In the genomic region with DNA sequence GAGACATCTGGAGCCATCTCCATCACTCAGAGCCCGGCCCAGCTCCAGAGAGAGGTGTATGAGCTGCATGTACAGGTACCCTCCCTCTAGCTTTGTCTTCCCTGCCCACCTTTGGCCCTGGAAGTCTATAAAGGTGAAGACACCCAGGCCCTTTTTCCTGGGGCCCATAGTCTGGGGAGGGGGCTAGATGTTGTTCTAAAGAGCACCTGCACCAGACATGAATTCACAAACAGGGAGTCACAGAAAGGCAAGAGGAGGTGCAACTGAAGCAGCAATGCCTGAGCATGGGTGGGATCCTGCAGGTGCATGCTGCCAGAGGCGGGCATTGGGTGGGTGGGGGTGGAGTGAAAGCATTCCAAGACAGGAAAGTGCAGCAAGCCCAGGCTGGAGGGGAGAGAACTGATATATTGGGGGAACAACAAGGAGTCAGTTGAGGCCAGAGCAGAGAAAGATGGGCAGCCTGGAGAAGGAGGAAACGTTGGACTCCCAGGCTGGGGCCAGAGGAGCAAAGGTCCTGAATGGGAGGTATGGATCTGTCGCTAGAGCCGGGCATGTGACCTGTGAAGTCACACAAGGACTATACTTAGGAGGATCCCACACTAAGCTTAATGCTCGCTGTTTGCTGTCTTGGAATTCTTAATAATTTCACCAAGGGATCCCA, we compare ENCODE assay signal across 1 cellular context.
TF ChIP-seq lines count a peak whose summit lies in the region.

No MANE protein-coding gene starts in this region.

TF ChIP-seq in WTC11, 78 proteins besides CTCF, POLR2A, EP300 and RAD21 (continued from another document):
- TF ChIP-seq, protein P1, sequence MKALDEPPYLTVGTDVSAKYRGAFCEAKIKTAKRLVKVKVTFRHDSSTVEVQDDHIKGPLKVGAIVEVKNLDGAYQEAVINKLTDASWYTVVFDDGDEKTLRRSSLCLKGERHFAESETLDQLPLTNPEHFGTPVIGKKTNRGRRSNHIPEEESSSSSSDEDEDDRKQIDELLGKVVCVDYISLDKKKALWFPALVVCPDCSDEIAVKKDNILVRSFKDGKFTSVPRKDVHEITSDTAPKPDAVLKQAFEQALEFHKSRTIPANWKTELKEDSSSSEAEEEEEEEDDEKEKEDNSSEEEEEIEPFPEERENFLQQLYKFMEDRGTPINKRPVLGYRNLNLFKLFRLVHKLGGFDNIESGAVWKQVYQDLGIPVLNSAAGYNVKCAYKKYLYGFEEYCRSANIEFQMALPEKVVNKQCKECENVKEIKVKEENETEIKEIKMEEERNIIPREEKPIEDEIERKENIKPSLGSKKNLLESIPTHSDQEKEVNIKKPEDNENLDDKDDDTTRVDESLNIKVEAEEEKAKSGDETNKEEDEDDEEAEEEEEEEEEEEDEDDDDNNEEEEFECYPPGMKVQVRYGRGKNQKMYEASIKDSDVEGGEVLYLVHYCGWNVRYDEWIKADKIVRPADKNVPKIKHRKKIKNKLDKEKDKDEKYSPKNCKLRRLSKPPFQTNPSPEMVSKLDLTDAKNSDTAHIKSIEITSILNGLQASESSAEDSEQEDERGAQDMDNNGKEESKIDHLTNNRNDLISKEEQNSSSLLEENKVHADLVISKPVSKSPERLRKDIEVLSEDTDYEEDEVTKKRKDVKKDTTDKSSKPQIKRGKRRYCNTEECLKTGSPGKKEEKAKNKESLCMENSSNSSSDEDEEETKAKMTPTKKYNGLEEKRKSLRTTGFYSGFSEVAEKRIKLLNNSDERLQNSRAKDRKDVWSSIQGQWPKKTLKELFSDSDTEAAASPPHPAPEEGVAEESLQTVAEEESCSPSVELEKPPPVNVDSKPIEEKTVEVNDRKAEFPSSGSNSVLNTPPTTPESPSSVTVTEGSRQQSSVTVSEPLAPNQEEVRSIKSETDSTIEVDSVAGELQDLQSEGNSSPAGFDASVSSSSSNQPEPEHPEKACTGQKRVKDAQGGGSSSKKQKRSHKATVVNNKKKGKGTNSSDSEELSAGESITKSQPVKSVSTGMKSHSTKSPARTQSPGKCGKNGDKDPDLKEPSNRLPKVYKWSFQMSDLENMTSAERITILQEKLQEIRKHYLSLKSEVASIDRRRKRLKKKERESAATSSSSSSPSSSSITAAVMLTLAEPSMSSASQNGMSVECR (CRISPR knock-in tag; IDR thresholded peaks at IDR 0.05; ENCODE audit: borderline replicate concordance) = no peak
- TF ChIP-seq, protein P2, sequence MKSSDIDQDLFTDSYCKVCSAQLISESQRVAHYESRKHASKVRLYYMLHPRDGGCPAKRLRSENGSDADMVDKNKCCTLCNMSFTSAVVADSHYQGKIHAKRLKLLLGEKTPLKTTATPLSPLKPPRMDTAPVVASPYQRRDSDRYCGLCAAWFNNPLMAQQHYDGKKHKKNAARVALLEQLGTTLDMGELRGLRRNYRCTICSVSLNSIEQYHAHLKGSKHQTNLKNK (CRISPR knock-in tag; IDR thresholded peaks at IDR 0.05) = no peak
- TF ChIP-seq ZNF671 (CRISPR knock-in tag; IDR thresholded peaks at IDR 0.05) (no peak), ZBTB21 (CRISPR knock-in tag; IDR thresholded peaks at IDR 0.05; ENCODE audit: borderline replicate concordance) (no peak), IRF2 (CRISPR knock-in tag; IDR thresholded peaks at IDR 0.05; ENCODE audit: borderline replicate concordance, low read depth) (no peak), JUN (CRISPR knock-in tag; IDR thresholded peaks at IDR 0.05) (no peak), OVOL2 (CRISPR knock-in tag; IDR thresholded peaks at IDR 0.05; ENCODE audit: borderline replicate concordance) (no peak), SOX15 (CRISPR knock-in tag; IDR thresholded peaks at IDR 0.05) (no peak)
- TF ChIP-seq, protein P3, sequence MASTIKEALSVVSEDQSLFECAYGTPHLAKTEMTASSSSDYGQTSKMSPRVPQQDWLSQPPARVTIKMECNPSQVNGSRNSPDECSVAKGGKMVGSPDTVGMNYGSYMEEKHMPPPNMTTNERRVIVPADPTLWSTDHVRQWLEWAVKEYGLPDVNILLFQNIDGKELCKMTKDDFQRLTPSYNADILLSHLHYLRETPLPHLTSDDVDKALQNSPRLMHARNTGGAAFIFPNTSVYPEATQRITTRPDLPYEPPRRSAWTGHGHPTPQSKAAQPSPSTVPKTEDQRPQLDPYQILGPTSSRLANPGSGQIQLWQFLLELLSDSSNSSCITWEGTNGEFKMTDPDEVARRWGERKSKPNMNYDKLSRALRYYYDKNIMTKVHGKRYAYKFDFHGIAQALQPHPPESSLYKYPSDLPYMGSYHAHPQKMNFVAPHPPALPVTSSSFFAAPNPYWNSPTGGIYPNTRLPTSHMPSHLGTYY (CRISPR knock-in tag; IDR thresholded peaks at IDR 0.05) = no peak
- TF ChIP-seq, protein P4, sequence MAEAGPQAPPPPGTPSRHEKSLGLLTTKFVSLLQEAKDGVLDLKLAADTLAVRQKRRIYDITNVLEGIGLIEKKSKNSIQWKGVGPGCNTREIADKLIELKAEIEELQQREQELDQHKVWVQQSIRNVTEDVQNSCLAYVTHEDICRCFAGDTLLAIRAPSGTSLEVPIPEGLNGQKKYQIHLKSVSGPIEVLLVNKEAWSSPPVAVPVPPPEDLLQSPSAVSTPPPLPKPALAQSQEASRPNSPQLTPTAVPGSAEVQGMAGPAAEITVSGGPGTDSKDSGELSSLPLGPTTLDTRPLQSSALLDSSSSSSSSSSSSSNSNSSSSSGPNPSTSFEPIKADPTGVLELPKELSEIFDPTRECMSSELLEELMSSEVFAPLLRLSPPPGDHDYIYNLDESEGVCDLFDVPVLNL (CRISPR knock-in tag; IDR thresholded peaks at IDR 0.05; ENCODE audit: borderline replicate concordance, low read depth) = no peak
- TF ChIP-seq, protein P5, sequence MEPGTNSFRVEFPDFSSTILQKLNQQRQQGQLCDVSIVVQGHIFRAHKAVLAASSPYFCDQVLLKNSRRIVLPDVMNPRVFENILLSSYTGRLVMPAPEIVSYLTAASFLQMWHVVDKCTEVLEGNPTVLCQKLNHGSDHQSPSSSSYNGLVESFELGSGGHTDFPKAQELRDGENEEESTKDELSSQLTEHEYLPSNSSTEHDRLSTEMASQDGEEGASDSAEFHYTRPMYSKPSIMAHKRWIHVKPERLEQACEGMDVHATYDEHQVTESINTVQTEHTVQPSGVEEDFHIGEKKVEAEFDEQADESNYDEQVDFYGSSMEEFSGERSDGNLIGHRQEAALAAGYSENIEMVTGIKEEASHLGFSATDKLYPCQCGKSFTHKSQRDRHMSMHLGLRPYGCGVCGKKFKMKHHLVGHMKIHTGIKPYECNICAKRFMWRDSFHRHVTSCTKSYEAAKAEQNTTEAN (CRISPR knock-in tag; IDR thresholded peaks at IDR 0.05) = no peak
